Comparison of ENCODE assay signal across 15 cellular contexts in the genomic region with DNA sequence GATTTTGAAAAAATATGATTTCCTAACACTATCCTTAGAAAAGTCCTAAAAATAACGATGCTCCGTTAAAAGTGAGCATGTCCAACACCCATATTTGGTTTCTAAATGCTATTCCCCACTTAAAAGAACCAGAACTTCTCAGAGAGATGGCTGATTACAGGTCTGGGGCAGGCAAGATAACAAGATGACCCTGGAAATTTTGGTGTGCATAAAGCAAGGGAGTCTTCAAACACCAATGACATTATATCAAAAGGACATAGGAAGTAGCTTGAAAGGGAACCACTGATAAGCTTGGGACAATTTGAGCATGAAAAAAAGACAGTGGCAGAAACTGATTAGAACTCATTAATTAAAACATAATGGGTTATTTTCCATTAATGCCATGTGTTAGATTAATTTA. TPM values are rescaled to one million over a fixed set of nuclear protein-coding genes. Genes with fewer than 3 reads are reported as not detected.
DNase-seq lines count a peak whose midpoint lies in the region; ATAC-seq lines count a peak whose summit lies in the region.
"Had no signal": no experiment of that assay in that cellular context is flagged by ENCODE, and none has a peak within 500 bp of the region (broad histone marks: within the 10 kb centered on the region; RNA-seq: fewer than 3 reads in every experiment).

No MANE protein-coding gene starts in this region.

- H3K36me3 Mint-ChIP-seq in T-helper 2 cell treated with Interferon-gamma antibody and Interleukin-4, amounts not matched to agents 5 μg/mL and 100 μg/mL, for 36 hours (ENCODE audit: low read depth): peaks cover 89% of the 10 kb centered on the region
- H3K36me3 Mint-ChIP-seq in activated T-helper 1 cell treated with anti-CD3 and anti-CD28 coated beads, Interleukin-12 subunit alpha, Interleukin-12 subunit beta, Interleukin-2, Interleukin-4 antibody, amounts not matched to agents 30 ng/mL and 10 ng/mL and 1 ng/mL, durations not matched to agents 14 hours and 24 hours and 36 hours (ENCODE audit: low read depth): peaks cover 69% of the 10 kb centered on the region
- H3K36me3 Mint-ChIP-seq in naive B cell: peaks cover 34 to 45% of the 10 kb centered on the region in 2 donors

- intact Hi-C loops in activated T-helper 1 cell treated with anti-CD3 and anti-CD28 coated beads, Interleukin-12 subunit alpha, Interleukin-12 subunit beta, Interleukin-2, Interleukin-4 antibody, amounts not matched to agents 30 ng/mL and 10 ng/mL and 1 ng/mL, durations not matched to agents 14 hours and 24 hours and 36 hours (cut with micrococcal nuclease): no loop called here

- H3K9me3 Mint-ChIP-seq in T-helper 2 cell treated with Interferon-gamma antibody and Interleukin-4, amounts not matched to agents 5 μg/mL and 100 μg/mL, for 36 hours: no peaks in the 10 kb centered on the region
- H3K9me3 Mint-ChIP-seq in activated T-helper 1 cell treated with anti-CD3 and anti-CD28 coated beads, Interleukin-12 subunit alpha, Interleukin-12 subunit beta, Interleukin-2, Interleukin-4 antibody, amounts not matched to agents 30 ng/mL and 10 ng/mL and 1 ng/mL, durations not matched to agents 14 hours and 24 hours and 36 hours: no peaks in the 10 kb centered on the region
- H3K9me3 Mint-ChIP-seq in naive B cell: peaks cover 0 to 7% (median 2%) of the 10 kb centered on the region in 7 donors
- H3K9me3 Mint-ChIP-seq: neural progenitor cell had no signal

- no peak for DNase-seq in T-helper 2 cell treated with Interferon-gamma antibody and Interleukin-4, amounts not matched to agents 5 μg/mL and 100 μg/mL, for 36 hours (ENCODE audit: low spot score)
- DNase-seq in T-helper 2 cell (no peak), HUDEP-2 (lab: John Stamatoyannopoulos, UW; ENCODE audit: unreplicated experiment in 76 of 76) (peak in 52 of 76 experiments; percentile 4 to 81 (median 44)), naive B cell (no peak), NCI-H1436 (lab: John Stamatoyannopoulos, UW) (no peak)
- no peak for DNase-seq in activated T-helper 1 cell treated with anti-CD3 and anti-CD28 coated beads, Interleukin-12 subunit alpha, Interleukin-12 subunit beta, Interleukin-2, Interleukin-4 antibody, amounts not matched to agents 30 ng/mL and 10 ng/mL and 1 ng/mL, durations not matched to agents 14 hours and 24 hours and 36 hours (ENCODE audit: low spot score)
- DNase-seq: DMS79; gastrocnemius medialis; NCI-H1105; Peyer's patch; stimulated activated CD4-positive, alpha-beta T cell treated with anti-CD3 and anti-CD28 coated beads, Interleukin-12 subunit alpha, Interleukin-12 subunit beta, amount 100 ng/mL, for 4 hours; tibial artery had no signal

- peak overlapping the region; percentile 59 for H3K27ac Mint-ChIP-seq in T-helper 2 cell treated with Interferon-gamma antibody and Interleukin-4, amounts not matched to agents 5 μg/mL and 100 μg/mL, for 36 hours
- H3K27ac Mint-ChIP-seq in activated T-helper 1 cell treated with anti-CD3 and anti-CD28 coated beads, Interleukin-12 subunit alpha, Interleukin-12 subunit beta, Interleukin-2, Interleukin-4 antibody, amounts not matched to agents 30 ng/mL and 10 ng/mL and 1 ng/mL, durations not matched to agents 14 hours and 24 hours and 36 hours: peak overlapping the region; percentile 68
- H3K27ac Mint-ChIP-seq in naive B cell: peak overlapping the region; percentile 16 to 93 (median 66)
- H3K27ac Mint-ChIP-seq: neural progenitor cell had no signal

- no peaks in the 10 kb centered on the region for H3K27me3 Mint-ChIP-seq in T-helper 2 cell treated with Interferon-gamma antibody and Interleukin-4, amounts not matched to agents 5 μg/mL and 100 μg/mL, for 36 hours (ENCODE audit: low read depth)
- no peaks in the 10 kb centered on the region for H3K27me3 Mint-ChIP-seq in activated T-helper 1 cell treated with anti-CD3 and anti-CD28 coated beads, Interleukin-12 subunit alpha, Interleukin-12 subunit beta, Interleukin-2, Interleukin-4 antibody, amounts not matched to agents 30 ng/mL and 10 ng/mL and 1 ng/mL, durations not matched to agents 14 hours and 24 hours and 36 hours (ENCODE audit: insufficient read depth)
- H3K27me3 Mint-ChIP-seq in naive B cell: no peaks in the 10 kb centered on the region

- peak overlapping the region; percentile 21 for H3K4me3 Mint-ChIP-seq in T-helper 2 cell treated with Interferon-gamma antibody and Interleukin-4, amounts not matched to agents 5 μg/mL and 100 μg/mL, for 36 hours
- H3K4me3 Mint-ChIP-seq in activated T-helper 1 cell treated with anti-CD3 and anti-CD28 coated beads, Interleukin-12 subunit alpha, Interleukin-12 subunit beta, Interleukin-2, Interleukin-4 antibody, amounts not matched to agents 30 ng/mL and 10 ng/mL and 1 ng/mL, durations not matched to agents 14 hours and 24 hours and 36 hours: peak overlapping the region; percentile 35
- peak overlapping the region in 3 of 8 donors; percentile 32 to 52 (median 40) for H3K4me3 Mint-ChIP-seq in naive B cell
- H3K4me3 Mint-ChIP-seq: neural progenitor cell had no signal

- H3K4me1 Mint-ChIP-seq in T-helper 2 cell treated with Interferon-gamma antibody and Interleukin-4, amounts not matched to agents 5 μg/mL and 100 μg/mL, for 36 hours (ENCODE audit: low read depth): peaks cover 70% of the 10 kb centered on the region
- H3K4me1 Mint-ChIP-seq in activated T-helper 1 cell treated with anti-CD3 and anti-CD28 coated beads, Interleukin-12 subunit alpha, Interleukin-12 subunit beta, Interleukin-2, Interleukin-4 antibody, amounts not matched to agents 30 ng/mL and 10 ng/mL and 1 ng/mL, durations not matched to agents 14 hours and 24 hours and 36 hours (ENCODE audit: low read depth): peaks cover 98% of the 10 kb centered on the region
- peaks cover 47 to 89% (median 52%) of the 10 kb centered on the region in 3 donors for H3K4me1 Mint-ChIP-seq in naive B cell
- H3K4me1 Mint-ChIP-seq: neural progenitor cell had no signal

- no peak for ATAC-seq in naive B cell (ENCODE audit: low read depth in 2 of 2)
- ATAC-seq in GM19452 (IDR thresholded peaks at IDR 0.05; ENCODE audit: unreplicated experiment): no peak
- ATAC-seq in GM18498 (IDR thresholded peaks at IDR 0.05; ENCODE audit: unreplicated experiment): no peak
- ATAC-seq: gastrocnemius medialis had no signal

RNA-seq across cellular contexts. Expression of a gene that starts 17.9 kb away (rescaled TPM):
- total RNA-seq in activated T-helper 1 cell treated with anti-CD3 and anti-CD28 coated beads, Interleukin-12 subunit alpha, Interleukin-12 subunit beta, Interleukin-2, Interleukin-4 antibody, amounts not matched to agents 30 ng/mL and 10 ng/mL and 1 ng/mL, durations not matched to agents 14 hours and 24 hours and 36 hours: 148 and 164 TPM in 2 replicates
- 100 to 1,000 TPM in 5 of 6 donors, 10 to 100 TPM in 1; 90.2 to 162 (median 118) TPM for polyA plus RNA-seq in naive B cell (ENCODE audit: low read depth in 6 of 6)

Comparison
In these comparisons a context has a peak if more than half of its experiments do, and no peak if none do; other contexts are left out.
1. DNase-seq: peak in HUDEP-2 (52 of 76); none in T-helper 2 cell treated with Interferon-gamma antibody and Interleukin-4, amounts not matched to agents 5 μg/mL and 100 μg/mL, for 36 hours (single experiment), T-helper 2 cell (0 of 5), activated T-helper 1 cell treated with anti-CD3 and anti-CD28 coated beads, Interleukin-12 subunit alpha, Interleukin-12 subunit beta, Interleukin-2, Interleukin-4 antibody, amounts not matched to agents 30 ng/mL and 10 ng/mL and 1 ng/mL, durations not matched to agents 14 hours and 24 hours and 36 hours (single experiment), naive B cell (single experiment) and NCI-H1436 (single experiment).
2. Peak in every context shown above with its lines, with median percentiles within 50 percentile points of each other: H3K27ac Mint-ChIP-seq.